Comparison of ENCODE assay signal across 8 cellular contexts in the genomic region with DNA sequence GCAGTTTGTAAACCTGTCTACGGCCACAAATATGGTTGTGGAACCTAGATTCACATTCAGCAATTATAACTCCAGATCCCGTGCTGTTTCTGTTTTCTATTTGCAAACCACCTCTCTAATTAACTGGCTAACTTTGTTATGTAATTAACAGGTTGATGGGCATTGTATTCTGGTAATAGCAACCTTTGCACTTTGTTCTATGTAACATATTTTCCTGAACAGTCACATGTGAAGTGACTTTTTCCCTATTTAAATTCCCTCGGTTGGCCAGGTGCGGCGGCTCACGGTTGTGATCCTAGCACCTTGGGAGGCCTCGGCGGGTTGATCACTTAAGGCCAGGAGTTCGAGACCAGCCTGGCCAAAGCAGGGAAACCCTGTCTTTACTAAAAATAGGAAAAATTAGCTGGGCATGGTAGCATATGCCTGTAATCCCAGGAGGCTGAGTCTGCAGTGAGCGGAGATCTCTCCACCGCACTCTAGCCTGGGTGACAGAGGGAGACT. TPM values are rescaled to one million over a fixed set of nuclear protein-coding genes. Genes with fewer than 3 reads are reported as not detected.
DNase-seq lines count a peak whose midpoint lies in the region; ATAC-seq and TF ChIP-seq lines count a peak whose summit lies in the region.

No MANE protein-coding gene starts in this region.

- POLR2A ChIA-PET in Caco-2 (lab: Charles Lee) = no interaction called here
- POLR2A ChIA-PET in naive thymus-derived CD8-positive, alpha-beta T cell (lab: Charles Lee) = no interaction called here

- TF ChIP-seq CTCF in Caco-2 (IDR thresholded peaks at IDR 0.05; ENCODE audit: insufficient read depth in 1 of 2, low read depth in 1 of 2, low read length in 1 of 2, severe bottlenecking in 1 of 2, unreplicated experiment in 1 of 2) = no peak
- TF ChIP-seq CTCF in LNCaP clone FGC (IDR thresholded peaks at IDR 0.05; ENCODE audit: control insufficient read depth, extremely low read depth, insufficient read depth) = no peak

- H3K9me3 Mint-ChIP-seq in Caco-2 (ENCODE audit: unreplicated experiment) = no peaks in the 10 kb centered on the region
- H3K9me3 Mint-ChIP-seq in naive thymus-derived CD8-positive, alpha-beta T cell = no peaks in the 10 kb centered on the region

- H3K4me1 Mint-ChIP-seq in Caco-2 (ENCODE audit: low read depth, unreplicated experiment) = no peaks in the 10 kb centered on the region
- H3K4me1 Mint-ChIP-seq in naive thymus-derived CD8-positive, alpha-beta T cell = peaks cover 12 to 65% (median 55%) of the 10 kb centered on the region in 4 donors

- no TSS peak for BruUV-seq in Caco-2 (replicated peaks; lab: Mats Ljungman, UMichigan)

- peaks cover 21% of the 10 kb centered on the region for H3K4me1 ChIP-seq in Caco-2

- CTCF ChIA-PET in Caco-2 (lab: Charles Lee) = no interaction called here

- no peaks in the 10 kb centered on the region for H3K9me3 ChIP-seq in Caco-2

- no peaks in the 10 kb centered on the region for H3K36me3 ChIP-seq in Caco-2 (ENCODE audit: control insufficient read depth, insufficient read depth, low read length)

- H3K4me3 Mint-ChIP-seq in Caco-2 (ENCODE audit: unreplicated experiment) = peak overlapping the region; percentile 90
- peak overlapping the region; percentile 95 to 99 (median 98) for H3K4me3 Mint-ChIP-seq in naive thymus-derived CD8-positive, alpha-beta T cell

- ATAC-seq in naive thymus-derived CD8-positive, alpha-beta T cell = no peak

- no peaks in the 10 kb centered on the region for H3K27me3 Mint-ChIP-seq in Caco-2 (ENCODE audit: insufficient read depth, unreplicated experiment)
- H3K27me3 Mint-ChIP-seq in naive thymus-derived CD8-positive, alpha-beta T cell = no peaks in the 10 kb centered on the region

- peak overlapping the region; percentile 48 for H3K27ac Mint-ChIP-seq in Caco-2 (ENCODE audit: unreplicated experiment)
- peak overlapping the region in 8 of 10 donors; percentile 2 to 98 (median 94) for H3K27ac Mint-ChIP-seq in naive thymus-derived CD8-positive, alpha-beta T cell

- H3K27me3 ChIP-seq in Caco-2 (replicated peaks; ENCODE audit: control insufficient read depth, insufficient read depth, low read length) = no peaks in the 10 kb centered on the region

- H3K4me3 ChIP-seq in Caco-2 (ENCODE audit: low read depth, low read length) = peak overlapping the region; percentile 66
- H3K4me3 ChIP-seq in LNCaP clone FGC (ENCODE audit: low read depth, low read length) = peak overlapping the region; percentile 88

- intact Hi-C loops in Caco-2 (cut with micrococcal nuclease; ENCODE audit: unreplicated experiment) = loop anchor here (2.0 kb wide), 1 partner anchor 61 kb away; the partner anchor contains the start of gene RABGGTB

- no peaks in the 10 kb centered on the region for H3K36me3 Mint-ChIP-seq in Caco-2 (ENCODE audit: insufficient read depth, unreplicated experiment)
- H3K36me3 Mint-ChIP-seq in naive thymus-derived CD8-positive, alpha-beta T cell = peaks cover 0 to 10% (median 0%) of the 10 kb centered on the region in 3 donors

- DNase-seq in Caco-2 (peak; percentile 44 to 50), LNCaP clone FGC (ENCODE audit: low read depth) (no peak), cerebellar cortex (ENCODE audit: low spot score) (peak; percentile 44), GM19238 (ENCODE audit: insufficient read length, low spot score) (no peak), activated gamma-delta T cell (lab: John Stamatoyannopoulos, UW) (no peak), COLO829 (ENCODE audit: low spot score) (no peak)
- no peak for DNase-seq in naive thymus-derived CD8-positive, alpha-beta T cell
- DNase-seq in NK-92 treated with Interleukin-12 subunit alpha and Interleukin-12 subunit beta, amount 100 ng/mL, for 24 hours (lab: John Stamatoyannopoulos, UW) = no peak

RNA-seq across cellular contexts. Expression of gene ACADM, which starts 1.4 kb away (rescaled TPM):
- 39.7 and 44.4 TPM in 2 replicates for total RNA-seq in Caco-2 (2022)
- total RNA-seq in naive thymus-derived CD8-positive, alpha-beta T cell = 10 to 100 TPM; 29.7 to 33.1 TPM
- polyA plus RNA-seq in naive thymus-derived CD8-positive, alpha-beta T cell = 10 to 100 TPM; 60.4 to 64.6 (median 63.2) TPM

Comparison
In these comparisons a context has a peak if more than half of its experiments do, and no peak if none do; other contexts are left out.
1. DNase-seq: peak in Caco-2 (2 of 2) and cerebellar cortex (single experiment); none in LNCaP clone FGC (single experiment), naive thymus-derived CD8-positive, alpha-beta T cell (0 of 10), GM19238 (single experiment), activated gamma-delta T cell (single experiment), NK-92 treated with Interleukin-12 subunit alpha and Interleukin-12 subunit beta, amount 100 ng/mL, for 24 hours (single experiment) and COLO829 (single experiment).